8 cellular contexts compared by ENCODE assay signal in the genomic region with DNA sequence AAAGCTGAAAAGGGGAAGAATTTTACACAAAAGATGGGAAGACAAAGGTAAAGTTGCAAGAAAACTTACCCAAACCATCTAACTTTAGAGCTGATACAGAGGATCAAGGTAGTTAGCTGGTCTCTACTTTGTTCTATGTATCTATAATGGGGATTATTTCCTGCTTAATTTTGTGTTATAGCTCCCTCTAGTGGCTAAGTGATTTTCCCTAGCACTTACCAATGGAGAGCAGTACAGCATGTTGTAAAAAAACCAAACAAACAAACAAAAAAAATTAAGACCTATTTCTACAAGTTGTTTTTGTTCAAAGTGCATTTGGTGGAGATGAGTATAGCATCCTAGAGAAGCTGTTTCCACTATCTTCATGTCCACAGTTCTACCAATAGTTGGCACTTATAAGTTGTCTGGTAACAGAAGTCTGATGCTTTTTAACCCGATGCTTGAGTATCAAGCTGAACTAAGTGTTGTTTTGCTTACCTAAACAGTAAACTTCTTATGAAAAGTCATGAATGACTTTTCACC. TPM values are rescaled to one million over a fixed set of nuclear protein-coding genes. Genes with fewer than 3 reads are reported as not detected.
DNase-seq lines count a peak whose midpoint lies in the region; ATAC-seq, FAIRE-seq and TF ChIP-seq lines count a peak whose summit lies in the region.

No MANE protein-coding gene starts in this region.

- peak; percentile 67 for FAIRE-seq in RCC 7860 (lab: Jason Lieb, UNC)

- TF ChIP-seq CTCF in GM06990 (IDR thresholded peaks at IDR 0.05; ENCODE audit: insufficient read depth, low read length, poor library complexity, severe bottlenecking) (peak; percentile 79), choroid plexus epithelial cell (conservative IDR thresholded peaks at IDR 0.05; ENCODE audit: low read depth, low read length) (peak; percentile 73), lower lobe of right lung (IDR thresholded peaks at IDR 0.05) (peak; percentile 94)

- H3K4me3 ChIP-seq in GM06990 (replicated peaks; ENCODE audit: low read depth, low read length), result no peak overlapping the region
- H3K4me3 ChIP-seq in choroid plexus epithelial cell (ENCODE audit: low read depth, low read length), result no peak overlapping the region
- no peak overlapping the region for H3K4me3 ChIP-seq in lower lobe of right lung

- ATAC-seq in lower lobe of right lung (peak; percentile 82 to 86), GM19397 (IDR thresholded peaks at IDR 0.05; ENCODE audit: unreplicated experiment) (no peak), HG02970 (IDR thresholded peaks at IDR 0.05; ENCODE audit: low FRiP score, unreplicated experiment) (no peak)

- H3K27ac ChIP-seq in lower lobe of right lung, result no peak overlapping the region

- peaks cover 8% of the 10 kb centered on the region for H3K36me3 ChIP-seq in GM06990 (ENCODE audit: control insufficient read depth, insufficient read depth, low read length)
- peaks cover 66% of the 10 kb centered on the region for H3K36me3 ChIP-seq in lower lobe of right lung

- peaks cover 46% of the 10 kb centered on the region for H3K4me1 ChIP-seq in lower lobe of right lung

- no peaks in the 10 kb centered on the region for H3K9me3 ChIP-seq in lower lobe of right lung

- H3K27me3 ChIP-seq in GM06990 (replicated peaks; ENCODE audit: control insufficient read depth, insufficient read depth, low read length) (no peaks in the 10 kb centered on the region), lower lobe of right lung (ENCODE audit: low read depth) (no peaks in the 10 kb centered on the region)

- DNase-seq in A172 (ENCODE audit: low spot score), result peak; percentile 72
- peak; percentile 36 for DNase-seq in GM06990 (ENCODE audit: extremely low read depth, insufficient read length)
- peak; percentile 74 for DNase-seq in LoVo (ENCODE audit: low spot score)
- peak; percentile 56 for DNase-seq in RCC 7860 (ENCODE audit: low spot score)
- peak; percentile 89 for DNase-seq in choroid plexus epithelial cell (ENCODE audit: low read depth)
- no peak for DNase-seq in lower lobe of right lung

- intact Hi-C loops in lower lobe of right lung (cut with DNase I), result loop anchor here (10.0 kb wide), 2 partner anchors 105 to 145 kb away; a partner anchor contains a TSS

RNA-seq across cellular contexts. Expression of a gene that starts 7.5 kb away (rescaled TPM):
- 501 and 612 TPM in 2 replicates for total RNA-seq in A172 (2014; rRNA removed; shearing (Covaris generic))
- total RNA-seq in lower lobe of right lung, result 159 TPM

RNA-seq across cellular contexts. Expression of a gene that starts 11.5 kb away (rescaled TPM):
- 43.4 and 50.5 TPM in 2 replicates for total RNA-seq in A172 (2014; rRNA removed; shearing (Covaris generic))
- 73.5 TPM for total RNA-seq in lower lobe of right lung

RNA-seq across cellular contexts. Expression of a gene that starts 44.3 kb away (rescaled TPM):
- total RNA-seq in A172 (2014; rRNA removed; shearing (Covaris generic)), result 8.0 and 11.6 TPM in 2 replicates
- total RNA-seq in lower lobe of right lung, result 42.8 TPM

Comparison
In these comparisons a context has a peak if more than half of its experiments do, and no peak if none do; other contexts are left out.
1. ATAC-seq: peak in lower lobe of right lung (2 of 2); none in GM19397 (single experiment) and HG02970 (single experiment).
2. Peak in every context shown above with its lines, with median percentiles within 50 percentile points of each other: CTCF ChIP-seq.